8 cellular contexts compared by ENCODE assay signal in genomic region chr12:40106202-40106533, GRCh38. TPM values are rescaled to one million over a fixed set of nuclear protein-coding genes. Genes with fewer than 3 reads are reported as not detected.
DNase-seq lines count a peak whose midpoint lies in the region; ATAC-seq and TF ChIP-seq lines count a peak whose summit lies in the region.

No MANE protein-coding gene starts in this region.

- DNase-seq in PC-3 (no peak), esophagus squamous epithelium (lab: John Stamatoyannopoulos, UW) (peak; percentile 7), prostate gland (ENCODE audit: low spot score) (no peak), iPS-NIHi11 (ENCODE audit: low spot score) (no peak), A172 (ENCODE audit: low spot score) (no peak)
- no peak for DNase-seq in stimulated activated CD4-positive, alpha-beta T cell treated with anti-CD3 and anti-CD28 coated beads, Interleukin-12 subunit alpha, Interleukin-12 subunit beta, amount 100 ng/mL, for 4 hours
- no peak for DNase-seq in NK-92 treated with Interleukin-12 subunit alpha and Interleukin-12 subunit beta, amount 100 ng/mL, for 24 hours (lab: John Stamatoyannopoulos, UW)

- no peaks in the 10 kb centered on the region for H3K36me3 ChIP-seq in PC-3 (ENCODE audit: low read depth, low read length)
- H3K36me3 ChIP-seq in esophagus squamous epithelium, result no peaks in the 10 kb centered on the region
- H3K36me3 ChIP-seq in prostate gland, result no peaks in the 10 kb centered on the region

- TF ChIP-seq POLR2A in esophagus squamous epithelium (IDR thresholded peaks at IDR 0.05) (no peak), prostate gland (IDR thresholded peaks at IDR 0.05) (no peak)

- no peaks in the 10 kb centered on the region for H4K20me1 ChIP-seq in PC-3 (ENCODE audit: low read length)

- H3K27ac ChIP-seq in PC-3 (ENCODE audit: low read length) (no peak overlapping the region), esophagus squamous epithelium (peak overlapping the region; percentile 70 to 92 (median 82)), prostate gland (peak overlapping the region; percentile 62 to 74)

- H3K4me2 ChIP-seq in PC-3 (ENCODE audit: low read length), result peak overlapping the region; percentile 80

- H3K27me3 ChIP-seq in PC-3 (ENCODE audit: low read length) (no peaks in the 10 kb centered on the region), esophagus squamous epithelium (no peaks in the 10 kb centered on the region), prostate gland (replicated peaks; ENCODE audit: insufficient read depth) (no peaks in the 10 kb centered on the region)

- POLR2A ChIA-PET in PC-3 (lab: Charles Lee; ENCODE audit: unreplicated experiment), result interaction anchor here (0.6 kb wide), 1 partner anchor 123 kb away, joined by 12 read pairs; no protein-coding TSS in a partner anchor

- no peaks in the 10 kb centered on the region for H3K79me2 ChIP-seq in PC-3 (ENCODE audit: low read length)

- H3K9ac ChIP-seq in PC-3 (ENCODE audit: low read length), result no peak overlapping the region

- H2AFZ ChIP-seq in PC-3 (ENCODE audit: low read length), result peak overlapping the region; percentile 95

- ATAC-seq in GM19023 (IDR thresholded peaks at IDR 0.05; ENCODE audit: unreplicated experiment) (peak; percentile 0), PC-3 (peak; percentile 23)

- H3K9me3 ChIP-seq in PC-3 (ENCODE audit: low read length), result no peaks in the 10 kb centered on the region
- H3K9me3 ChIP-seq in esophagus squamous epithelium, result no peaks in the 10 kb centered on the region
- H3K9me3 ChIP-seq in prostate gland, result no peaks in the 10 kb centered on the region

- no TSS peak for BruUV-seq in PC-3 (replicated peaks; lab: Mats Ljungman, UMichigan)

- no peak for TF ChIP-seq CTCF in PC-3 (conservative IDR thresholded peaks at IDR 0.05; ENCODE audit: low read depth, low read length)
- no peak for TF ChIP-seq CTCF in esophagus squamous epithelium (IDR thresholded peaks at IDR 0.05)
- TF ChIP-seq CTCF in prostate gland (IDR thresholded peaks at IDR 0.05), result no peak

- H3K4me3 ChIP-seq in PC-3 (ENCODE audit: low read length), result peak overlapping the region; percentile 80
- H3K4me3 ChIP-seq in esophagus squamous epithelium, result peak overlapping the region; percentile 68 to 96 (median 92)
- peak overlapping the region; percentile 69 to 87 for H3K4me3 ChIP-seq in prostate gland

- intact Hi-C loops in PC-3 (cut with micrococcal nuclease), result loop anchor here (2.0 kb wide), 2 partner anchors 51 to 273 kb away; no protein-coding TSS in a partner anchor
- intact Hi-C loops in esophagus squamous epithelium (cut with DNase I), result loop anchor here (5.0 to 10.0 kb wide), 2 partner anchors 94 to 341 kb away; no protein-coding TSS in a partner anchor
- intact Hi-C loops in prostate gland (cut with DNase I), result loop anchor here (2.0 to 5.0 kb wide), 3 partner anchors 74 to 116 kb away; partner anchors contain the start of gene LRRK2

- no peaks in the 10 kb centered on the region for H3K9me2 ChIP-seq in PC-3 (replicated peaks; ENCODE audit: low read length)

- H3F3A ChIP-seq in PC-3 (ENCODE audit: low read length, unreplicated experiment), result no peaks in the 10 kb centered on the region

- H3K4me1 ChIP-seq in PC-3 (ENCODE audit: insufficient read depth, low read length), result 0 out of 2 replicates have a peak, but pooled peaks cover 4% of the 10 kb centered on the region
- peaks cover 14 to 38% (median 19%) of the 10 kb centered on the region in 3 donors for H3K4me1 ChIP-seq in esophagus squamous epithelium
- H3K4me1 ChIP-seq in prostate gland (replicated peaks), result no peaks in the 10 kb centered on the region

- CTCF ChIA-PET in PC-3 (lab: Charles Lee), result interaction anchor here (0.7 to 3.1 kb wide), 2 partner anchors 95 to 97 kb away, joined by 3 to 19 read pairs; no protein-coding TSS in a partner anchor

- WGBS in esophagus squamous epithelium, 2 donors, result 13% methylated on average over 3 of the region's 9 CpGs; no CpG with 5 or more reads in 1 of the 2 donors
- 16% methylated on average over 7 of the region's 9 CpGs for WGBS in prostate gland

RNA-seq across cellular contexts. Expression of gene SLC2A13, which starts 0.3 kb away (rescaled TPM):
- total RNA-seq in PC-3 (2014; rRNA removed) (3.2 and 3.4 TPM in 2 replicates), esophagus squamous epithelium (10 to 100 TPM in 1 of 4 donors, 1 to 10 TPM in 3; 2.6 to 10.5 (median 4.0) TPM), prostate gland (10 to 100 TPM in 1 of 2 donors, 1 to 10 TPM in 1; 5.9 to 13.7 TPM)
- 4.0 and 4.6 TPM in 2 replicates for total RNA-seq in A172 (2014; rRNA removed; shearing (Covaris generic))
